Comparison of ENCODE assay signal across 14 cellular contexts in the genomic region with DNA sequence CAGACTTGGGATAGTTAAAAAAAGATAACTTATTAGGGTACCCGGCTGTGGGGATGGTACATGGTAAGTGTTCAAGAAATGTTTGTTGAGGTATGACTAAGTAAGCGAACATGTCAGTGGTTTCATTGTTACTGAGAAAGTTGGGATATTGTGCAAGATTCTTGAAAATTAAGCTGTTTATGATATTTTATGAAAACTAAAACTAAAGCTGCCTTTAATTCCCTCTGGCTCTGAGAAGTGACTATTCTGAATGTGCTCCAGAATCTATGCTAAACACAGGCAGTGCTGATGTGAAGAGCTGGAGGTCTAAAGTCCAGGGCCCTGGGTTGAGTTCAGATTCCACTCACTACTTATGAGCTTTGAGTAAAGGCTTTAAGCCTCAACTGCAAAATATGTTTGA.
DNase-seq lines count a peak whose midpoint lies in the region; ATAC-seq and TF ChIP-seq lines count a peak whose summit lies in the region.
"Had no signal": no experiment of that assay in that cellular context is flagged by ENCODE, and none has a peak within 500 bp of the region (broad histone marks: within the 10 kb centered on the region; RNA-seq: fewer than 3 reads in every experiment).

No MANE protein-coding gene starts in this region.

- H3K4me2 ChIP-seq in fibroblast of lung (ENCODE audit: extremely low read depth, insufficient read depth, low read length) = no peak overlapping the region

- DNase-seq in ELR (ENCODE audit: low read depth) (peak; percentile 88), RPMI7951 (ENCODE audit: low read depth) (peak; percentile 26), fibroblast of lung (ENCODE audit: low read depth in 2 of 2) (peak; percentile 73 to 89), non-pigmented ciliary epithelial cell (ENCODE audit: low read depth) (peak; percentile 62), Calu3 (no peak)
- DNase-seq in CD8-positive, alpha-beta memory T cell = no peak
- no peak for DNase-seq in activated CD4-positive, alpha-beta T cell treated with anti-CD3 and anti-CD28 coated beads, Interleukin-2, amount 50 U/mL, for 4 hours
- DNase-seq: activated gamma-delta T cell treated with Interleukin-2 at 50 U/mL for 16 hours, Kasumi-1, left cardiac atrium, trophoblast cell had no signal

- peaks cover 0 to 2% (median 0%) of the 10 kb centered on the region in 5 donors for H3K9me3 Mint-ChIP-seq in CD8-positive, alpha-beta memory T cell
- H3K9me3 Mint-ChIP-seq in Calu3 (ENCODE audit: low read depth, unreplicated experiment) = no peaks in the 10 kb centered on the region

- no peaks in the 10 kb centered on the region for H3K27me3 ChIP-seq in fibroblast of lung (ENCODE audit: control insufficient read depth, insufficient read depth, low read length)
- H3K27me3 ChIP-seq in CD8-positive, alpha-beta memory T cell (ENCODE audit: insufficient read depth, low read length, poor library complexity, severe bottlenecking) = no peaks in the 10 kb centered on the region
- H3K27me3 ChIP-seq: gastroesophageal sphincter, neutrophil had no signal

- peaks cover 14 to 67% (median 50%) of the 10 kb centered on the region in 3 donors for H3K4me1 Mint-ChIP-seq in CD8-positive, alpha-beta memory T cell
- no peaks in the 10 kb centered on the region for H3K4me1 Mint-ChIP-seq in Calu3 (ENCODE audit: low read depth, unreplicated experiment)

- no peak overlapping the region for H3K4me3 Mint-ChIP-seq in CD8-positive, alpha-beta memory T cell
- H3K4me3 Mint-ChIP-seq in Calu3 (ENCODE audit: low read depth, unreplicated experiment) = no peak overlapping the region

- no peak for ATAC-seq in GM21619 (IDR thresholded peaks at IDR 0.05; ENCODE audit: unreplicated experiment)
- ATAC-seq: gastroesophageal sphincter, left cardiac atrium had no signal

- TF ChIP-seq CTCF in fibroblast of lung (conservative IDR thresholded peaks at IDR 0.05 in 1 of 2, IDR thresholded peaks at IDR 0.05 in 1 of 2; ENCODE audit: low read depth in 1 of 2, low read length in 2 of 2) (no peak), Calu3 (IDR thresholded peaks at IDR 0.05; ENCODE audit: unreplicated experiment) (no peak)

- CTCF ChIA-PET in CD8-positive, alpha-beta memory T cell (lab: Charles Lee) = no interaction called here
- CTCF ChIA-PET in Calu3 (lab: Charles Lee) = interaction anchor here (0.9 to 1.0 kb wide), 2 partner anchors 10 to 19 kb away, joined by 4 to 9 read pairs; no protein-coding TSS in a partner anchor

- BruUV-seq in Calu3 (replicated peaks; lab: Mats Ljungman, UMichigan) = no TSS peak

- H3K27ac ChIP-seq in fibroblast of lung (ENCODE audit: insufficient read depth, low read length) = no peak overlapping the region
- no peak overlapping the region for H3K27ac ChIP-seq in CD8-positive, alpha-beta memory T cell (ENCODE audit: low read depth, low read length)
- H3K27ac ChIP-seq: gastroesophageal sphincter, neutrophil had no signal

- H2AFZ ChIP-seq in fibroblast of lung (ENCODE audit: low read length) = no peak overlapping the region

- no peaks in the 10 kb centered on the region for H3K36me3 ChIP-seq in fibroblast of lung (ENCODE audit: control insufficient read depth, insufficient read depth, low read length)
- peaks cover 5% of the 10 kb centered on the region for H3K36me3 ChIP-seq in CD8-positive, alpha-beta memory T cell (ENCODE audit: insufficient read depth, low read length)
- H3K36me3 ChIP-seq: gastroesophageal sphincter had no signal

- no peaks in the 10 kb centered on the region for H3K79me2 ChIP-seq in fibroblast of lung (ENCODE audit: control insufficient read depth, insufficient read depth, low read length)

- H3K4me3 ChIP-seq in fibroblast of lung (replicated peaks in 1 of 4; ENCODE audit: control extremely low read depth in 1 of 4, insufficient read depth in 1 of 4, low read depth in 3 of 4, low read length in 4 of 4) = no peak overlapping the region
- no peak overlapping the region for H3K4me3 ChIP-seq in CD8-positive, alpha-beta memory T cell (ENCODE audit: low read length)
- H3K4me3 ChIP-seq: gastroesophageal sphincter had no signal

- no peak overlapping the region for H3K9ac ChIP-seq in fibroblast of lung (ENCODE audit: insufficient read depth, low read length)

- H3K4me1 ChIP-seq in fibroblast of lung (ENCODE audit: control insufficient read depth, extremely low read depth, insufficient read depth, low read length) = no peaks in the 10 kb centered on the region
- H3K4me1 ChIP-seq in CD8-positive, alpha-beta memory T cell (ENCODE audit: insufficient read depth, low read length) = no peaks in the 10 kb centered on the region

- H3K9me3 ChIP-seq in fibroblast of lung (ENCODE audit: control insufficient read depth, insufficient read depth, low read depth, low read length) = no peaks in the 10 kb centered on the region
- no peaks in the 10 kb centered on the region for H3K9me3 ChIP-seq in CD8-positive, alpha-beta memory T cell (ENCODE audit: low read length)
- H3K9me3 ChIP-seq: gastroesophageal sphincter, neutrophil had no signal

- H3K27ac Mint-ChIP-seq in CD8-positive, alpha-beta memory T cell = peak overlapping the region in 4 of 8 donors; percentile 2 to 87 (median 76)
- no peak overlapping the region for H3K27ac Mint-ChIP-seq in Calu3 (ENCODE audit: unreplicated experiment)

- intact Hi-C loops in Calu3 (cut with micrococcal nuclease; ENCODE audit: unreplicated experiment) = no loop called here

- peaks cover 22 to 59% (median 25%) of the 10 kb centered on the region in 3 donors for H3K36me3 Mint-ChIP-seq in CD8-positive, alpha-beta memory T cell
- H3K36me3 Mint-ChIP-seq in Calu3 (ENCODE audit: insufficient read depth, unreplicated experiment) = no peaks in the 10 kb centered on the region

- H3K27me3 Mint-ChIP-seq in CD8-positive, alpha-beta memory T cell = no peaks in the 10 kb centered on the region
- H3K27me3 Mint-ChIP-seq in Calu3 (ENCODE audit: unreplicated experiment) = peaks cover 4% of the 10 kb centered on the region

- no peaks in the 10 kb centered on the region for H4K20me1 ChIP-seq in fibroblast of lung (ENCODE audit: control insufficient read depth, extremely low read depth, insufficient read depth, low read length)

- POLR2A ChIA-PET in CD8-positive, alpha-beta memory T cell (lab: Charles Lee) = no interaction called here

Comparison
In these comparisons a context has a peak if more than half of its experiments do, and no peak if none do; other contexts are left out.
1. DNase-seq: peak in ELR (single experiment), RPMI7951 (single experiment), fibroblast of lung (2 of 2) and non-pigmented ciliary epithelial cell (single experiment); none in CD8-positive, alpha-beta memory T cell (0 of 5), activated CD4-positive, alpha-beta T cell treated with anti-CD3 and anti-CD28 coated beads, Interleukin-2, amount 50 U/mL, for 4 hours (0 of 2) and Calu3 (single experiment).